Comparison of ENCODE assay signal across 8 cellular contexts in genomic region chr1:2300004-2300771, GRCh38.
DNase-seq lines count a peak whose midpoint lies in the region; ATAC-seq and TF ChIP-seq lines count a peak whose summit lies in the region.

No MANE protein-coding gene starts in this region.

- H3K36me3 ChIP-seq in KOPT-K1 (ENCODE audit: insufficient read depth, low read length) (no peaks in the 10 kb centered on the region), left lung (peaks cover 0 to 41% of the 10 kb centered on the region in 2 donors)

- ATAC-seq in GM21447 (IDR thresholded peaks at IDR 0.05; ENCODE audit: unreplicated experiment) (peak; percentile 80), left lung (peak; percentile 25)
- peak; percentile 85 to 87 for ATAC-seq in activated T-cell treated with anti-CD3 and anti-CD28 coated beads, Interleukin-2, amount 50 U/mL, for 72 hours (replicated peaks in 1 of 2)

- H3K36me3 Mint-ChIP-seq in activated T-cell treated with anti-CD3 and anti-CD28 coated beads, Interleukin-2, amount 50 U/mL, for 72 hours (ENCODE audit: insufficient read depth in 2 of 2): peaks cover 0 to 3% of the 10 kb centered on the region in 2 donors

- intact Hi-C loops in left lung (cut with DNase I): no loop called here

- H3K4me1 Mint-ChIP-seq in activated T-cell treated with anti-CD3 and anti-CD28 coated beads, Interleukin-2, amount 50 U/mL, for 72 hours (ENCODE audit: low read depth): peaks cover 52% of the 10 kb centered on the region

- H3K27ac ChIP-seq in KOPT-K1 (ENCODE audit: low read depth, low read length, poor library complexity, severe bottlenecking): peak overlapping the region; percentile 98
- peak overlapping the region; percentile 87 to 92 for H3K27ac ChIP-seq in left lung

- peak overlapping the region in 1 of 2 donors; percentile 35 for H3K4me3 ChIP-seq in left lung

- H3K27me3 ChIP-seq in left lung: no peaks in the 10 kb centered on the region

- H3K27me3 Mint-ChIP-seq in activated T-cell treated with anti-CD3 and anti-CD28 coated beads, Interleukin-2, amount 50 U/mL, for 72 hours (ENCODE audit: low read depth): no peaks in the 10 kb centered on the region

- peak; percentile 62 for DNase-seq in CD1c-positive myeloid dendritic cell (ENCODE audit: extremely low spot score)
- peak; percentile 88 for DNase-seq in activated T-cell treated with anti-CD3 and anti-CD28 coated beads, Interleukin-2, amount 50 U/mL, for 72 hours
- DNase-seq in left lung: peak in 1 of 2 donors; percentile 73
- DNase-seq in stimulated activated CD8-positive, alpha-beta memory T cell treated with anti-CD3 and anti-CD28 coated beads, Interleukin-4, amount 100 ng/mL, for 4 hours (ENCODE audit: low read depth in 2 of 2, low spot score in 1 of 2): peak; percentile 47 to 71
- DNase-seq in AG20443 (ENCODE audit: low spot score): no peak
- DNase-seq in retina: no peak

- H3K4me1 ChIP-seq in left lung: peaks cover 32 to 50% of the 10 kb centered on the region in 2 donors

- H3K4me3 Mint-ChIP-seq in activated T-cell treated with anti-CD3 and anti-CD28 coated beads, Interleukin-2, amount 50 U/mL, for 72 hours: peak overlapping the region; percentile 85 to 94

- H3K27ac Mint-ChIP-seq in activated T-cell treated with anti-CD3 and anti-CD28 coated beads, Interleukin-2, amount 50 U/mL, for 72 hours: peak overlapping the region; percentile 87

- no peak for TF ChIP-seq CTCF in left lung (IDR thresholded peaks at IDR 0.05)

- no peaks in the 10 kb centered on the region for H3K9me3 Mint-ChIP-seq in activated T-cell treated with anti-CD3 and anti-CD28 coated beads, Interleukin-2, amount 50 U/mL, for 72 hours

- H3K9me3 ChIP-seq in KOPT-K1 (ENCODE audit: insufficient read depth, low read length, poor library complexity, severe bottlenecking): no peaks in the 10 kb centered on the region
- no peaks in the 10 kb centered on the region for H3K9me3 ChIP-seq in left lung

Comparison
In these comparisons a context has a peak if more than half of its experiments do, and no peak if none do; other contexts are left out.
1. DNase-seq: peak in CD1c-positive myeloid dendritic cell (single experiment), activated T-cell treated with anti-CD3 and anti-CD28 coated beads, Interleukin-2, amount 50 U/mL, for 72 hours (2 of 2) and stimulated activated CD8-positive, alpha-beta memory T cell treated with anti-CD3 and anti-CD28 coated beads, Interleukin-4, amount 100 ng/mL, for 4 hours (2 of 2); none in AG20443 (single experiment) and retina (single experiment).
2. ATAC-seq: peak in every context shown above with its lines; median percentile 86 in activated T-cell treated with anti-CD3 and anti-CD28 coated beads, Interleukin-2, amount 50 U/mL, for 72 hours; 80 in GM21447; 25 in left lung.